Comparison of ENCODE assay signal across 8 cellular contexts in genomic region chr17:73429440-73430164, GRCh38.
DNase-seq lines count a peak whose midpoint lies in the region; ATAC-seq and TF ChIP-seq lines count a peak whose summit lies in the region.

No MANE protein-coding gene starts in this region.

- ATAC-seq in CD4-positive, alpha-beta T cell (ENCODE audit: poor library complexity) = peak; percentile 97
- ATAC-seq in GM21390 (IDR thresholded peaks at IDR 0.05; ENCODE audit: unreplicated experiment) = peak; percentile 93
- ATAC-seq in activated T-cell treated with anti-CD3 and anti-CD28 coated beads, Interleukin-2, amount 50 U/mL, for 4 hours = peak; percentile 94 to 97

- H3K27me3 Mint-ChIP-seq in CD4-positive, alpha-beta T cell = no peaks in the 10 kb centered on the region
- H3K27me3 Mint-ChIP-seq in activated T-cell treated with anti-CD3 and anti-CD28 coated beads, Interleukin-2, amount 50 U/mL, for 4 hours (ENCODE audit: low read depth) = peaks cover 2% of the 10 kb centered on the region
- H3K27me3 Mint-ChIP-seq in nephron progenitor cell (ENCODE audit: low read depth, poor library complexity) = peaks cover 8% of the 10 kb centered on the region

- no peaks in the 10 kb centered on the region for H3K79me2 ChIP-seq in PC-9 (ENCODE audit: low read depth)

- H3K4me1 Mint-ChIP-seq in CD4-positive, alpha-beta T cell (ENCODE audit: low read depth) = peaks cover 14% of the 10 kb centered on the region
- peaks cover 4% of the 10 kb centered on the region for H3K4me1 Mint-ChIP-seq in activated T-cell treated with anti-CD3 and anti-CD28 coated beads, Interleukin-2, amount 50 U/mL, for 4 hours (ENCODE audit: low read depth)
- H3K4me1 Mint-ChIP-seq in nephron progenitor cell = peaks cover 27% of the 10 kb centered on the region

- peaks cover 4% of the 10 kb centered on the region for H3K36me3 Mint-ChIP-seq in CD4-positive, alpha-beta T cell (ENCODE audit: low read depth)
- H3K36me3 Mint-ChIP-seq in activated T-cell treated with anti-CD3 and anti-CD28 coated beads, Interleukin-2, amount 50 U/mL, for 4 hours (ENCODE audit: insufficient read depth) = no peaks in the 10 kb centered on the region
- H3K36me3 Mint-ChIP-seq in nephron progenitor cell (ENCODE audit: low read depth) = peaks cover 7% of the 10 kb centered on the region

- POLR2A ChIA-PET in CD4-positive, alpha-beta T cell (lab: Charles Lee) = interaction anchor here (2.6 kb wide), 1 partner anchor 162 kb away, joined by 13 read pairs; no protein-coding TSS in a partner anchor
- POLR2A ChIA-PET in PC-9 (lab: Charles Lee; ENCODE audit: unreplicated experiment) = no interaction called here

- CTCF ChIA-PET in CD4-positive, alpha-beta T cell (lab: Charles Lee) = interaction anchor here (0.6 to 2.8 kb wide), 12 partner anchors 8 to 770 kb away, joined by 3 to 22 read pairs (median 5); no protein-coding TSS in a partner anchor
- CTCF ChIA-PET in PC-9 (lab: Charles Lee) = interaction anchor here (0.7 to 0.8 kb wide), 2 partner anchors 746 to 747 kb away, joined by 3 read pairs; no protein-coding TSS in a partner anchor

- no peaks in the 10 kb centered on the region for H3K9me3 ChIP-seq in CD4-positive, alpha-beta T cell (ENCODE audit: control insufficient read depth, low read length)
- no peaks in the 10 kb centered on the region for H3K9me3 ChIP-seq in PC-9 (ENCODE audit: insufficient read depth, low read depth)

- H3K9me3 Mint-ChIP-seq in CD4-positive, alpha-beta T cell = no peaks in the 10 kb centered on the region
- H3K9me3 Mint-ChIP-seq in activated T-cell treated with anti-CD3 and anti-CD28 coated beads, Interleukin-2, amount 50 U/mL, for 4 hours = no peaks in the 10 kb centered on the region
- H3K9me3 Mint-ChIP-seq in nephron progenitor cell = no peaks in the 10 kb centered on the region

- H3K36me3 ChIP-seq in PC-9 (ENCODE audit: low read depth) = no peaks in the 10 kb centered on the region

- H3K4me3 Mint-ChIP-seq in CD4-positive, alpha-beta T cell = peak overlapping the region; percentile 35
- H3K4me3 Mint-ChIP-seq in activated T-cell treated with anti-CD3 and anti-CD28 coated beads, Interleukin-2, amount 50 U/mL, for 4 hours = no peak overlapping the region
- H3K4me3 Mint-ChIP-seq in nephron progenitor cell = no peak overlapping the region

- no peaks in the 10 kb centered on the region for H3F3A ChIP-seq in PC-9 (ENCODE audit: insufficient read depth, low read depth)

- intact Hi-C loops in CD4-positive, alpha-beta T cell (cut with DNase I, micrococcal nuclease) = loop anchor here (1.0 to 5.0 kb wide), 11 partner anchors 163 to 770 kb away; no protein-coding TSS in a partner anchor
- intact Hi-C loops in PC-9 (cut with micrococcal nuclease; ENCODE audit: unreplicated experiment) = loop anchor here (1.0 to 5.0 kb wide), 4 partner anchors 281 to 747 kb away; no protein-coding TSS in a partner anchor

- no peaks in the 10 kb centered on the region for H3K4me1 ChIP-seq in PC-9 (replicated peaks; ENCODE audit: insufficient read depth)

- H4K20me1 ChIP-seq in PC-9 (ENCODE audit: insufficient read depth) = no peaks in the 10 kb centered on the region

- H2AFZ ChIP-seq in PC-9 = no peak overlapping the region

- peak; percentile 79 to 94 (median 87) for DNase-seq in CD4-positive, alpha-beta T cell
- DNase-seq in PC-9 = peak; percentile 47 to 72
- DNase-seq in activated T-cell treated with anti-CD3 and anti-CD28 coated beads, Interleukin-2, amount 50 U/mL, for 4 hours = peak; percentile 89
- peak; percentile 54 for DNase-seq in fibroblast of gingiva (ENCODE audit: low read depth)
- peak; percentile 96 for DNase-seq in nephron progenitor cell
- DNase-seq in stimulated activated naive CD4-positive, alpha-beta T cell (lab: John Stamatoyannopoulos, UW) = peak; percentile 58 to 89 (median 81)

- no peaks in the 10 kb centered on the region for H3K9me2 ChIP-seq in PC-9 (ENCODE audit: insufficient read depth)

- no TSS peak for BruUV-seq in PC-9 (replicated peaks; lab: Mats Ljungman, UMichigan)

- H3K27ac ChIP-seq in CD4-positive, alpha-beta T cell (ENCODE audit: low read depth, low read length) = no peak overlapping the region
- H3K27ac ChIP-seq in PC-9 = no peak overlapping the region

- TF ChIP-seq CTCF in CD4-positive, alpha-beta T cell (IDR thresholded peaks at IDR 0.05) = peak; percentile 89
- TF ChIP-seq CTCF in LNCAP (IDR thresholded peaks at IDR 0.05) (peak; percentile 98), PC-9 (conservative IDR thresholded peaks at IDR 0.05) (peak; percentile 98), nephron progenitor cell (IDR thresholded peaks at IDR 0.05) (peak; percentile 99)

- H3K4me3 ChIP-seq in PC-9 = no peak overlapping the region

- H3K4me2 ChIP-seq in PC-9 = no peak overlapping the region

- H3K27ac Mint-ChIP-seq in CD4-positive, alpha-beta T cell = no peak overlapping the region
- no peak overlapping the region for H3K27ac Mint-ChIP-seq in nephron progenitor cell

- H3K27me3 ChIP-seq in CD4-positive, alpha-beta T cell (ENCODE audit: control insufficient read depth, insufficient read depth, low read length) = no peaks in the 10 kb centered on the region
- peaks cover 94% of the 10 kb centered on the region for H3K27me3 ChIP-seq in PC-9 (ENCODE audit: insufficient read depth, low read depth)
